In the genomic region with DNA sequence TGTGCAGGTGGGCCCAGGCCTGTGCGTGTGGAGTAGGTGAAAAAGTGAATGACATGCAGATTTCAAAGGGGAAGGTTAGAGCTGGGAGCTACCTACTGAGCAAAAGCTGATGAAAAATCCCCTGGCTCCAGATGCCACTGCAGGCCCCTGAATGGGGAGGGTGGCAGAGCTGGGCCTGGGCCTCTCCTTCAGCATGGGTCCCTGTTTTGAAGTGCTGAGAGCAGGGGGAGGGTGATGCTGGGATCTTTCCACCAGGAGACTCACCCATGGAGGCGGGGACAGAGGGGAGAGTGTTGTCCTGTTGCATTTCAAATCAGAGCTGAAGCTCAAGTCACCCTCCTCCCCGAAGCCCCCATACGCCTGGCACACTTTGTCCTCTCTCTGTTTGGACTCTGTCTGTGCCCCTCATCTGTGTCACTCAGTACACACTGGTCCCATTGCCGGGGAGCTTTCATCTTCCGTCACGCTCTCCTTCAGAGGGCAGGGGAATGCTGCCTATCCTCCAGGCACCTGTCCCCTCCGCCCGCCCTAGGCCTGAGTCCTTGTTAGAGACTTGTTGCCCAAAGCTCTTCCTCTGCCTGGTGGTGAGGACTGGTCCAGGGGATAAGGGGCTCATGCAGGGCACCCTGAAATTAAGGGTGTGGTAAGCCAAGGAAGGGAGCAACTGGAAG, we compare ENCODE assay signal across 22 cellular contexts.
"Had no signal": no experiment of that assay in that cellular context is flagged by ENCODE, and none has a peak within 500 bp of the region (broad histone marks: within the 10 kb centered on the region; RNA-seq: fewer than 3 reads in every experiment).

No MANE protein-coding gene starts in this region.

- H3K27me3 Mint-ChIP-seq: stimulated activated naive CD8-positive, alpha-beta T cell treated with anti-CD3 and anti-CD28 coated beads, Interleukin-15, amount 100 ng/mL, for 72 hours had no signal

- H3K27ac ChIP-seq: coronary artery, dorsolateral prefrontal cortex, gastroesophageal sphincter, ovary, testis, transverse colon had no signal

- H3K4me1 ChIP-seq: gastroesophageal sphincter, testis, transverse colon had no signal

- H3K4me3 ChIP-seq: coronary artery, dorsolateral prefrontal cortex, gastroesophageal sphincter, mucosa of descending colon, ovary, testis, transverse colon had no signal

- H3K27ac Mint-ChIP-seq: naive thymus-derived CD8-positive, alpha-beta T cell; progenitor cell of endocrine pancreas; stimulated activated naive B cell treated with anti-CD40 and anti-IgM and Interleukin-4, amounts not matched to agents 10 μg/mL and 1 μg/mL and 100 μg/mL, for 72 hours; stimulated activated naive CD8-positive, alpha-beta T cell treated with anti-CD3 and anti-CD28 coated beads, Interleukin-15, amount 100 ng/mL, for 72 hours had no signal

- ATAC-seq: gastroesophageal sphincter; left lobe of liver; mucosa of descending colon; naive thymus-derived CD8-positive, alpha-beta T cell; right cardiac atrium; stimulated activated naive B cell treated with anti-CD40 and anti-IgM and Interleukin-4, amounts not matched to agents 10 μg/mL and 1 μg/mL and 100 μg/mL, for 72 hours had no signal

- DNase-seq: central memory CD4-positive, alpha-beta T cell; dorsolateral prefrontal cortex; effector CD8-positive, alpha-beta T cell; glutamatergic neuron; islet precursor cell; mesenchymal stem cell; mucosa of descending colon; naive thymus-derived CD8-positive, alpha-beta T cell; nucleus accumbens; ovary; right cardiac atrium; stimulated activated CD4-positive, alpha-beta T cell treated with anti-CD3 and anti-CD28 coated beads, Interleukin-15, amount 100 ng/mL, for 24 hours; stimulated activated CD4-positive, alpha-beta T cell treated with anti-CD3 and anti-CD28 coated beads, Interleukin-1b, Interleukin-23, amount 100 ng/mL, for 48 hours; stimulated activated CD4-positive, alpha-beta T cell treated with anti-CD3 and anti-CD28 coated beads, Interleukin-4, amount 100 ng/mL, for 24 hours; stimulated activated naive B cell treated with anti-CD40 and anti-IgM and Interleukin-4, amounts not matched to agents 10 μg/mL and 1 μg/mL and 100 μg/mL, for 72 hours; stimulated activated naive CD8-positive, alpha-beta T cell treated with anti-CD3 and anti-CD28 coated beads, Interleukin-15, amount 100 ng/mL, for 72 hours; testis; transverse colon had no signal

- H3K36me3 ChIP-seq: gastroesophageal sphincter, ovary, transverse colon had no signal

- H3K4me1 Mint-ChIP-seq: stimulated activated naive B cell treated with anti-CD40 and anti-IgM and Interleukin-4, amounts not matched to agents 10 μg/mL and 1 μg/mL and 100 μg/mL, for 72 hours; stimulated activated naive CD8-positive, alpha-beta T cell treated with anti-CD3 and anti-CD28 coated beads, Interleukin-15, amount 100 ng/mL, for 72 hours had no signal

- H3K27me3 ChIP-seq: dorsolateral prefrontal cortex, gastroesophageal sphincter, ovary, testis, transverse colon had no signal

- H3K9me3 ChIP-seq: mucosa of descending colon, ovary, testis, transverse colon had no signal

- H3K4me3 Mint-ChIP-seq: naive thymus-derived CD8-positive, alpha-beta T cell; stimulated activated naive B cell treated with anti-CD40 and anti-IgM and Interleukin-4, amounts not matched to agents 10 μg/mL and 1 μg/mL and 100 μg/mL, for 72 hours; stimulated activated naive CD8-positive, alpha-beta T cell treated with anti-CD3 and anti-CD28 coated beads, Interleukin-15, amount 100 ng/mL, for 72 hours had no signal
